8 cellular contexts compared by ENCODE assay signal in genomic region chr18:22171263-22171838, GRCh38. TPM values are rescaled to one million over a fixed set of nuclear protein-coding genes. Genes with fewer than 3 reads are reported as not detected.
A peak's percentile ranks its signal among the peaks of the same experiment; 100 is the strongest.
DNase-seq lines count a peak whose midpoint lies in the region; ATAC-seq, FAIRE-seq and TF ChIP-seq lines count a peak whose summit lies in the region.
"Had no signal": no experiment of that assay in that cellular context is flagged by ENCODE, and none has a peak within 500 bp of the region (broad histone marks: within the 10 kb centered on the region; RNA-seq: fewer than 3 reads in every experiment).

No MANE protein-coding gene starts in this region.

- peak overlapping the region; percentile 49 for H2AFZ ChIP-seq in mesenchymal stem cell (ENCODE audit: low read depth, low read length)

- H3K9ac ChIP-seq in NT2/D1 (ENCODE audit: insufficient read length, low read depth) (peak overlapping the region; percentile 32), mesenchymal stem cell (ENCODE audit: low read length) (peak overlapping the region; percentile 92)

- H2AK5ac ChIP-seq in mesenchymal stem cell (ENCODE audit: low read length, severe bottlenecking): no peak overlapping the region

- ATAC-seq in HG02642 (IDR thresholded peaks at IDR 0.05; ENCODE audit: poor library complexity, unreplicated experiment): no peak

- peak overlapping the region; percentile 89 for H4K8ac ChIP-seq in mesenchymal stem cell (ENCODE audit: low read length)

- peak overlapping the region; percentile 50 to 51 for H2BK12ac ChIP-seq in mesenchymal stem cell (ENCODE audit: low read length in 2 of 2)

- H2BK5ac ChIP-seq in mesenchymal stem cell (ENCODE audit: low read depth, low read length, poor library complexity, severe bottlenecking): no peak overlapping the region

- peaks cover 6% of the 10 kb centered on the region for H3K4me1 ChIP-seq in NT2/D1 (ENCODE audit: insufficient read depth, insufficient read length)
- H3K4me1 ChIP-seq in mesenchymal stem cell (ENCODE audit: control insufficient read depth, insufficient read depth, low read depth, low read length): peaks cover 40% of the 10 kb centered on the region
- H3K4me1 ChIP-seq in thymus (ENCODE audit: control insufficient read depth, insufficient read depth, low read length): peaks cover 3% of the 10 kb centered on the region

- under 1% methylated on average over 57 of the region's 73 CpGs for WGBS in mesenchymal stem cell
- 5% methylated on average over 73 of the region's 73 CpGs for whole genome bisulfite sequencing in thymus

- H2BK120ac ChIP-seq in mesenchymal stem cell (ENCODE audit: low read depth, low read length): peak overlapping the region; percentile 83

- peak overlapping the region; percentile 36 for H3K4me3 ChIP-seq in NT2/D1 (ENCODE audit: insufficient read length, low read depth)
- peak overlapping the region in 54 of 59 donors; percentile 27 to 79 (median 60) for H3K4me3 ChIP-seq in dorsolateral prefrontal cortex
- peak overlapping the region; percentile 72 to 95 for H3K4me3 ChIP-seq in mesenchymal stem cell (ENCODE audit: insufficient read depth in 1 of 2, low read depth in 1 of 2, low read length in 2 of 2)
- peak overlapping the region; percentile 49 for H3K4me3 ChIP-seq in thymus (ENCODE audit: low read length)

- H3K14ac ChIP-seq in mesenchymal stem cell (ENCODE audit: low read length in 2 of 2): peak overlapping the region in 1 of 2 experiments; percentile 74

- H3K9me3 ChIP-seq in NT2/D1 (ENCODE audit: insufficient read depth, low read length): no peaks in the 10 kb centered on the region
- H3K9me3 ChIP-seq in mesenchymal stem cell (ENCODE audit: control insufficient read depth, low read length): no peaks in the 10 kb centered on the region
- peaks cover 1% of the 10 kb centered on the region for H3K9me3 ChIP-seq in thymus (ENCODE audit: control insufficient read depth)

- H3K27ac ChIP-seq in dorsolateral prefrontal cortex (peak overlapping the region in 1 of 59 donors; percentile 21), mesenchymal stem cell (ENCODE audit: low read length, poor library complexity, severe bottlenecking) (no peak overlapping the region), thymus (ENCODE audit: low read depth) (no peak overlapping the region)

- H3K18ac ChIP-seq in mesenchymal stem cell (ENCODE audit: low read depth in 1 of 2, low read length in 2 of 2): peak overlapping the region; percentile 59 to 77

- H3K79me1 ChIP-seq in mesenchymal stem cell (replicated peaks; ENCODE audit: low read length, poor library complexity, severe bottlenecking): peaks cover 2% of the 10 kb centered on the region

- peak overlapping the region; percentile 49 to 91 for H3K23ac ChIP-seq in mesenchymal stem cell (ENCODE audit: low read length in 2 of 2)

- TF ChIP-seq CTCF in dorsolateral prefrontal cortex (IDR thresholded peaks at IDR 0.05 in 54 of 56, conservative IDR thresholded peaks at IDR 0.05 in 2 of 56; ENCODE audit: low read depth in 1 of 56, partially characterized antibody in 56 of 56): no peak

- peak overlapping the region; percentile 71 to 90 for H3K4ac ChIP-seq in mesenchymal stem cell (ENCODE audit: low read depth in 1 of 2, low read length in 2 of 2)

- H3K36me3 ChIP-seq in NT2/D1 (ENCODE audit: insufficient read depth, insufficient read length, low read length) (peaks cover 7% of the 10 kb centered on the region), mesenchymal stem cell (ENCODE audit: control insufficient read depth in 1 of 2, insufficient read depth in 2 of 2, low read depth in 1 of 2, low read length in 2 of 2) (peaks cover 0 to 3% of the 10 kb centered on the region in 2 experiments), thymus (ENCODE audit: control insufficient read depth, insufficient read depth) (no peaks in the 10 kb centered on the region)

- peak overlapping the region; percentile 89 for H3K4me2 ChIP-seq in mesenchymal stem cell (ENCODE audit: low read length, poor library complexity, severe bottlenecking)

- H2BK15ac ChIP-seq in mesenchymal stem cell (ENCODE audit: low read depth, poor library complexity, severe bottlenecking): peak overlapping the region; percentile 97

- intact Hi-C loops in dorsolateral prefrontal cortex (cut with DNase I): no loop called here

- DNase-seq in NT2/D1 (ENCODE audit: low read depth, low spot score) (no peak), dorsolateral prefrontal cortex (no peak), mesenchymal stem cell (no peak), RCC 7860 (ENCODE audit: low spot score) (no peak), glomerular visceral epithelial cell (ENCODE audit: extremely low spot score) (no peak)

- peak overlapping the region; percentile 84 for H4K91ac ChIP-seq in mesenchymal stem cell (ENCODE audit: low read length)

- FAIRE-seq in RCC 7860 (lab: Jason Lieb, UNC): no peak
- FAIRE-seq: GM18507 had no signal

- H3K27me3 ChIP-seq in NT2/D1 (ENCODE audit: insufficient read depth, insufficient read length) (peaks cover 94% of the 10 kb centered on the region), dorsolateral prefrontal cortex (peaks cover 38 to 100% (median 97%) of the 10 kb centered on the region in 45 donors), mesenchymal stem cell (ENCODE audit: control insufficient read depth in 1 of 2, insufficient read depth in 1 of 2, low read length in 2 of 2) (peaks cover 23 to 63% of the 10 kb centered on the region in 2 experiments), thymus (ENCODE audit: control insufficient read depth, insufficient read depth) (peaks cover 91% of the 10 kb centered on the region)

RNA-seq across cellular contexts. Expression of gene GATA6, which starts 2.0 kb away (rescaled TPM):
- total RNA-seq in dorsolateral prefrontal cortex: 1 to 10 TPM in 2 of 120 experiments, under 1 TPM in 36, not detected in 82; 0.10 to 1.5 (median 0.28) TPM
- 3.4 TPM for polyA plus RNA-seq in mesenchymal stem cell (2013, experiment 1 of 2)
- polyA plus RNA-seq in mesenchymal stem cell (2013, experiment 2 of 2): 3.4 TPM
- 2.0 TPM for polyA plus RNA-seq in thymus
